17 cellular contexts compared by ENCODE assay signal in genomic region chr12:42762395-42762925, GRCh38.
DNase-seq lines count a peak whose midpoint lies in the region; ATAC-seq, FAIRE-seq and TF ChIP-seq lines count a peak whose summit lies in the region.
"Had no signal": no experiment of that assay in that cellular context is flagged by ENCODE, and none has a peak within 500 bp of the region (broad histone marks: within the 10 kb centered on the region; RNA-seq: fewer than 3 reads in every experiment).

No MANE protein-coding gene starts in this region.

- no peak overlapping the region for H3K27ac Mint-ChIP-seq in CD8-positive, alpha-beta T cell
- no peak overlapping the region for H3K27ac Mint-ChIP-seq in glutamatergic neuron (ENCODE audit: unreplicated experiment)
- H3K27ac Mint-ChIP-seq: CD4-positive, alpha-beta T cell; IgD-negative memory B cell had no signal

- DNase-seq in GM12891 (ENCODE audit: insufficient read length, low spot score) (no peak), mammary epithelial cell (no peak), glutamatergic neuron (no peak), vagina (ENCODE audit: extremely low spot score in 2 of 2) (no peak)
- no peak for DNase-seq in CD8-positive, alpha-beta T cell
- DNase-seq: 8988T; BE2C; Calu3; CD4-positive, alpha-beta T cell; GOT3; NCI-H2029; NCI-H82 had no signal

- H3K9me3 Mint-ChIP-seq in CD8-positive, alpha-beta T cell, result no peaks in the 10 kb centered on the region
- H3K9me3 Mint-ChIP-seq in glutamatergic neuron (ENCODE audit: unreplicated experiment), result peaks cover 2% of the 10 kb centered on the region
- H3K9me3 Mint-ChIP-seq: IgD-negative memory B cell had no signal

- H3K79me2 ChIP-seq in mammary epithelial cell (ENCODE audit: insufficient read depth, low read length), result no peaks in the 10 kb centered on the region

- H3K27me3 Mint-ChIP-seq in CD8-positive, alpha-beta T cell (ENCODE audit: low read depth), result no peaks in the 10 kb centered on the region
- no peaks in the 10 kb centered on the region for H3K27me3 Mint-ChIP-seq in glutamatergic neuron (ENCODE audit: unreplicated experiment)
- H3K27me3 Mint-ChIP-seq: CD4-positive, alpha-beta T cell; IgD-negative memory B cell had no signal

- H3K4me3 Mint-ChIP-seq in CD8-positive, alpha-beta T cell, result no peak overlapping the region
- H3K4me3 Mint-ChIP-seq in glutamatergic neuron (ENCODE audit: unreplicated experiment), result no peak overlapping the region
- H3K4me3 Mint-ChIP-seq: CD4-positive, alpha-beta T cell; IgD-negative memory B cell had no signal

- POLR2A ChIA-PET in CD8-positive, alpha-beta T cell (lab: Charles Lee), result no interaction called here

- no peak for TF ChIP-seq CTCF in mammary epithelial cell (conservative IDR thresholded peaks at IDR 0.05 in 1 of 2, IDR thresholded peaks at IDR 0.05 in 1 of 2; ENCODE audit: extremely low read depth in 1 of 2, insufficient read depth in 1 of 2, low read depth in 1 of 2, low read length in 2 of 2)
- TF ChIP-seq CTCF in CD8-positive, alpha-beta T cell (IDR thresholded peaks at IDR 0.05), result no peak
- no peak for TF ChIP-seq CTCF in glutamatergic neuron (IDR thresholded peaks at IDR 0.05; ENCODE audit: partially characterized antibody, unreplicated experiment)
- TF ChIP-seq CTCF in vagina (IDR thresholded peaks at IDR 0.05), result no peak

- H3K4me3 ChIP-seq in mammary epithelial cell (replicated peaks in 1 of 3; ENCODE audit: insufficient read depth in 1 of 3, low read depth in 2 of 3, low read length in 3 of 3) (no peak overlapping the region), vagina (no peak overlapping the region)
- no peak overlapping the region for H3K4me3 ChIP-seq in CD8-positive, alpha-beta T cell (ENCODE audit: low read depth, low read length)
- H3K4me3 ChIP-seq: PC-9 had no signal

- no peak overlapping the region for H3K9ac ChIP-seq in mammary epithelial cell (ENCODE audit: insufficient read depth, low read length)

- no peak overlapping the region for H3K4me2 ChIP-seq in mammary epithelial cell (ENCODE audit: insufficient read depth, low read depth, low read length)

- H3K27me3 ChIP-seq in mammary epithelial cell (ENCODE audit: insufficient read depth, low read length), result no peaks in the 10 kb centered on the region
- H3K27me3 ChIP-seq in CD8-positive, alpha-beta T cell (ENCODE audit: insufficient read depth, low read length), result no peaks in the 10 kb centered on the region
- no peaks in the 10 kb centered on the region for H3K27me3 ChIP-seq in vagina
- H3K27me3 ChIP-seq: BE2C had no signal

- no peak overlapping the region for H3K27ac ChIP-seq in mammary epithelial cell (ENCODE audit: insufficient read depth, low read depth, low read length)
- no peak overlapping the region for H3K27ac ChIP-seq in CD8-positive, alpha-beta T cell (ENCODE audit: low read depth, low read length)
- no peak overlapping the region for H3K27ac ChIP-seq in vagina

- ATAC-seq in GM19395 (IDR thresholded peaks at IDR 0.05; ENCODE audit: unreplicated experiment) (peak; percentile 14), HG02840 (IDR thresholded peaks at IDR 0.05; ENCODE audit: low FRiP score, unreplicated experiment) (peak; percentile 21), HG03097 (IDR thresholded peaks at IDR 0.05; ENCODE audit: low FRiP score, unreplicated experiment) (no peak)
- ATAC-seq in CD8-positive, alpha-beta T cell, result no peak

- in situ Hi-C loops in mammary epithelial cell (cut with MboI; ENCODE audit: low sequenced_read_pairs in 2 of 2), result no loop called here

- 100% methylated on average over 1 of the region's 1 CpG for WGBS in mammary epithelial cell (ENCODE audit: low coverage, missing lambda C conversion rate)

- H3K36me3 Mint-ChIP-seq in CD8-positive, alpha-beta T cell, result no peaks in the 10 kb centered on the region
- H3K36me3 Mint-ChIP-seq in glutamatergic neuron (ENCODE audit: unreplicated experiment), result no peaks in the 10 kb centered on the region

- BruUV-seq in mammary epithelial cell (replicated peaks; lab: Mats Ljungman, UMichigan), result no TSS peak

- peak; percentile 28 for FAIRE-seq in GM12891 (lab: Jason Lieb, UNC)

- peak overlapping the region; percentile 23 for H2AFZ ChIP-seq in mammary epithelial cell (ENCODE audit: low read depth, low read length)
- H2AFZ ChIP-seq: PC-9 had no signal

- intact Hi-C loops in mammary epithelial cell (cut with micrococcal nuclease) (no loop called here), vagina (cut with DNase I) (no loop called here)
- intact Hi-C loops in CD8-positive, alpha-beta T cell (cut with DNase I, micrococcal nuclease), result no loop called here

- H4K20me1 ChIP-seq in mammary epithelial cell (ENCODE audit: insufficient read depth, low read length), result no peaks in the 10 kb centered on the region

- H3K4me1 ChIP-seq in mammary epithelial cell (ENCODE audit: insufficient read depth, low read length) (peaks cover 39% of the 10 kb centered on the region), vagina (peaks cover 29% of the 10 kb centered on the region)
- H3K4me1 ChIP-seq in CD8-positive, alpha-beta T cell (ENCODE audit: insufficient read depth, low read length), result no peaks in the 10 kb centered on the region

- no peak for TF ChIP-seq POLR2A in GM12891 (IDR thresholded peaks at IDR 0.05; ENCODE audit: low read depth, low read length)
- no peak for TF ChIP-seq POLR2A in vagina (IDR thresholded peaks at IDR 0.05)

- H3K4me1 Mint-ChIP-seq in CD8-positive, alpha-beta T cell (ENCODE audit: low read depth), result no peaks in the 10 kb centered on the region
- peaks cover 4% of the 10 kb centered on the region for H3K4me1 Mint-ChIP-seq in glutamatergic neuron (ENCODE audit: low read depth, unreplicated experiment)

- no peaks in the 10 kb centered on the region for H3K36me3 ChIP-seq in mammary epithelial cell (ENCODE audit: insufficient read depth, low read length)
- no peaks in the 10 kb centered on the region for H3K36me3 ChIP-seq in CD8-positive, alpha-beta T cell (ENCODE audit: insufficient read depth, low read length)
- no peaks in the 10 kb centered on the region for H3K36me3 ChIP-seq in vagina
- H3K36me3 ChIP-seq: BE2C had no signal

- dilution Hi-C loops in mammary epithelial cell (cut with HindIII; ENCODE audit: low sequenced_read_pairs), result no loop called here

- CTCF ChIA-PET in mammary epithelial cell (lab: Charles Lee; ENCODE audit: low non-redundant PET), result no interaction called here
- CTCF ChIA-PET in CD8-positive, alpha-beta T cell (lab: Charles Lee), result no interaction called here

- no peaks in the 10 kb centered on the region for H3K9me3 ChIP-seq in mammary epithelial cell (replicated peaks; ENCODE audit: insufficient read depth, low read length)
- H3K9me3 ChIP-seq in CD8-positive, alpha-beta T cell (ENCODE audit: low read length), result no peaks in the 10 kb centered on the region
- H3K9me3 ChIP-seq in vagina, result no peaks in the 10 kb centered on the region
- H3K9me3 ChIP-seq: BE2C had no signal

TF ChIP-seq in GM12891, 5 proteins besides CTCF, POLR2A, EP300 and RAD21:
- no peak for TF ChIP-seq POU2F2 (IDR thresholded peaks at IDR 0.05; ENCODE audit: low read depth, low read length)
- no peak for TF ChIP-seq PAX5 (IDR thresholded peaks at IDR 0.05; ENCODE audit: insufficient read depth, low read length, severe bottlenecking)
- TF ChIP-seq TAF1 (IDR thresholded peaks at IDR 0.05; ENCODE audit: low read depth, low read length), result no peak
- TF ChIP-seq SPI1 (IDR thresholded peaks at IDR 0.05; ENCODE audit: low read depth, low read length), result no peak
- no peak for TF ChIP-seq POLR2AphosphoS5 (IDR thresholded peaks at IDR 0.05; ENCODE audit: low read depth, low read length)
TF ChIP-seq in GM12891: peak in this region for 0.

Comparison
In these comparisons a context has a peak if more than half of its experiments do, and no peak if none do; other contexts are left out.
1. ATAC-seq: peak in GM19395 (single experiment) and HG02840 (single experiment); none in CD8-positive, alpha-beta T cell (single experiment) and HG03097 (single experiment).